19 cellular contexts compared by ENCODE assay signal in the genomic region with DNA sequence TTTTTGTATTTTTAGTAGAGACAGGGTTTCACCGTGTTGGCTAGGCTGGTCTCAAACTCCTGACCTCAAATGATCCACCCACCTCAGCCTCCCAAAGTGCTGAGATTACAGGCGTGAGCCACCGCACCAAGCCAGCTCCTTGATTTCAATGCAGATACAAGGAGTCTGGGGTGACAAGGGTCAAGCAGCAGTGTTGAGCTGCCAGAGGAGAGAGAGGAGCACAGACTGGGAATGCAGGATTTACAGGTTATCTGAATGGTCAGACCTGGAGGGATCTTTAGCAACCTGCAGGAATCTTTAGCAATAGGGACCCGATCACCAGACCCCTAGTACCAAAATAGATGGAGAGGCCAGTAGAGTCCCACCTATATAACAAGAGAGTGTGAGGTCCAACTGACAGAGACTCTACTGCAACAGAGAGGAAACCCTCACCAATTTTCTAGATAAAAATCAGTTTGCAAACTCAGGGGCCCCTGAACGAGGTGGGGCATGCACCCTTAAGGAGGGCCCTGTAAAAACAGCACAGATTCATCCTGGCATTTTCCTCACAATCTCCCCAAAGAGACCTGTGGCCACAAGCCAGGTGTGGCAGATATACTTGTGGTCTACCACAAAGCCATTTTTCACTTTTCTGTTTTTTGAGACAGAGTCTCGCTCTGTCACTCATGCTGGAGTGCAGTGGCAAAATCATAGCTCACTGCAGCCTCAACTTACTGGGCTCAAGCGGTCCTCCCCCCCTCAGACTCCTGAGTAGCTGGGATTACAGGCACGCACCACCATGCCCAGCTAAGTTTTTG. TPM values are rescaled to one million over a fixed set of nuclear protein-coding genes. Genes with fewer than 3 reads are reported as not detected.
DNase-seq lines count a peak whose midpoint lies in the region; ATAC-seq and TF ChIP-seq lines count a peak whose summit lies in the region.
"Had no signal": no experiment of that assay in that cellular context is flagged by ENCODE, and none has a peak within 500 bp of the region (broad histone marks: within the 10 kb centered on the region; RNA-seq: fewer than 3 reads in every experiment).

No MANE protein-coding gene starts in this region.

- H3K79me2 ChIP-seq in KMS-11 (ENCODE audit: insufficient read depth, low read depth) = no peaks in the 10 kb centered on the region
- no peaks in the 10 kb centered on the region for H3K79me2 ChIP-seq in trophoblast cell (ENCODE audit: control insufficient read depth, insufficient read depth, low read length, poor library complexity)

- H3K9me3 ChIP-seq in trophoblast cell (ENCODE audit: insufficient read depth, low read depth, low read length) (no peaks in the 10 kb centered on the region), gastroesophageal sphincter (no peaks in the 10 kb centered on the region), neuronal stem cell (replicated peaks in 1 of 2; ENCODE audit: control insufficient read depth in 2 of 2, insufficient read depth in 1 of 2, low read depth in 1 of 2, low read length in 2 of 2) (no peaks in the 10 kb centered on the region), stomach (no peaks in the 10 kb centered on the region)
- H3K9me3 ChIP-seq: adrenal gland, vagina had no signal

- H4K91ac ChIP-seq in trophoblast cell (ENCODE audit: low read depth, low read length) = no peak overlapping the region
- H4K91ac ChIP-seq in neuronal stem cell (ENCODE audit: low read depth, low read length, poor library complexity) = no peak overlapping the region

- no peak for TF ChIP-seq CTCF in KMS-11 (conservative IDR thresholded peaks at IDR 0.05; ENCODE audit: low read depth, low read length)
- no peak for TF ChIP-seq CTCF in gastroesophageal sphincter (IDR thresholded peaks at IDR 0.05)
- no peak for TF ChIP-seq CTCF in stomach (IDR thresholded peaks at IDR 0.05)

- no peak for DNase-seq in activated T-cell treated with anti-CD3 and anti-CD28 coated beads, Interleukin-2, amount 50 U/mL, for 24 hours
- no peak for DNase-seq in activated T-cell treated with anti-CD3 and anti-CD28 coated beads, Interleukin-2, amount 50 U/mL, for 1 hour
- no peak for DNase-seq in activated naive CD4-positive, alpha-beta T cell treated with anti-CD3 and anti-CD28 coated beads, Interleukin-2, amount 50 U/mL, for 72 hours (ENCODE audit: low spot score in 2 of 2)
- DNase-seq in trophoblast cell (peak; percentile 79 to 86), neuronal stem cell (ENCODE audit: low spot score) (no peak), stomach (no peak)
- DNase-seq: adrenal gland, Calu3, endodermal cell, GF-D8, left ventricle myocardium superior, naive B cell, NCI-H1092 treated with DMSO at 0.1 percent for 48 hours, SHP77 treated with DMSO at 0.1 percent for 48 hours, T1000 had no signal

- H2BK12ac ChIP-seq in trophoblast cell (ENCODE audit: low read length) (no peak overlapping the region), neuronal stem cell (ENCODE audit: low read length) (no peak overlapping the region)

- H4K12ac ChIP-seq in trophoblast cell (ENCODE audit: low read depth, low read length) = no peak overlapping the region

- TF ChIP-seq EP300 in gastroesophageal sphincter (IDR thresholded peaks at IDR 0.05) = no peak
- TF ChIP-seq EP300 in stomach (IDR thresholded peaks at IDR 0.05) = no peak

- no peak overlapping the region for H4K8ac ChIP-seq in trophoblast cell (ENCODE audit: low read depth, low read length)
- no peak overlapping the region for H4K8ac ChIP-seq in neuronal stem cell (ENCODE audit: low read depth, low read length)

- H2BK15ac ChIP-seq in neuronal stem cell (ENCODE audit: low read length) = no peak overlapping the region

- peak overlapping the region; percentile 22 for H3K27ac Mint-ChIP-seq in activated T-cell treated with anti-CD3 and anti-CD28 coated beads, Interleukin-2, amount 50 U/mL, for 24 hours
- H3K27ac Mint-ChIP-seq in activated naive CD4-positive, alpha-beta T cell treated with anti-CD3 and anti-CD28 coated beads, Interleukin-2, amount 50 U/mL, for 72 hours = no peak overlapping the region
- H3K27ac Mint-ChIP-seq: endodermal cell, IgD-negative memory B cell had no signal

- H2AFZ ChIP-seq in KMS-11 (ENCODE audit: low read depth) = no peak overlapping the region
- no peak overlapping the region for H2AFZ ChIP-seq in trophoblast cell (ENCODE audit: insufficient read depth, low read length, poor library complexity)
- H2AFZ ChIP-seq in neuronal stem cell (ENCODE audit: low read length) = no peak overlapping the region

- no CpG with 5 or more reads among the region's 8 CpGs for WGBS in trophoblast cell (ENCODE audit: extremely low coverage, insufficient coverage, insufficient read length)
- WGBS in gastroesophageal sphincter (ENCODE audit: low coverage in 1 of 2), 2 donors = 77 to 89% methylated on average over 3 of the region's 8 CpGs
- no CpG with 5 or more reads among the region's 8 CpGs for WGBS in neuronal stem cell (ENCODE audit: extremely low coverage in 2 of 2, insufficient read length in 2 of 2, insufficient replicate concordance in 1 of 2), 2 donors
- WGBS in stomach, 5 donors = 74 to 85% (median 77%) methylated on average over 8 of the region's 8 CpGs

- H3K14ac ChIP-seq in trophoblast cell (ENCODE audit: low read length) (no peak overlapping the region), neuronal stem cell (ENCODE audit: low read length) (no peak overlapping the region)

- no peak overlapping the region for H3K27ac ChIP-seq in KMS-11
- H3K27ac ChIP-seq in trophoblast cell (ENCODE audit: low read depth, low read length) = no peak overlapping the region
- H3K27ac ChIP-seq in gastroesophageal sphincter = no peak overlapping the region
- no peak overlapping the region for H3K27ac ChIP-seq in neuronal stem cell (replicated peaks; ENCODE audit: low read length)
- no peak overlapping the region for H3K27ac ChIP-seq in stomach
- H3K27ac ChIP-seq: adrenal gland, vagina had no signal

- no peaks in the 10 kb centered on the region for H3K9me3 Mint-ChIP-seq in activated T-cell treated with anti-CD3 and anti-CD28 coated beads, Interleukin-2, amount 50 U/mL, for 24 hours
- no peaks in the 10 kb centered on the region for H3K9me3 Mint-ChIP-seq in activated naive CD4-positive, alpha-beta T cell treated with anti-CD3 and anti-CD28 coated beads, Interleukin-2, amount 50 U/mL, for 72 hours
- H3K9me3 Mint-ChIP-seq: endodermal cell, IgD-negative memory B cell, naive B cell had no signal

- H3K4ac ChIP-seq in trophoblast cell (ENCODE audit: low read depth, low read length) = no peak overlapping the region
- H3K4ac ChIP-seq in neuronal stem cell (ENCODE audit: low read length) = no peak overlapping the region

- no peaks in the 10 kb centered on the region for H3K27me3 Mint-ChIP-seq in activated T-cell treated with anti-CD3 and anti-CD28 coated beads, Interleukin-2, amount 50 U/mL, for 24 hours

- H3K23ac ChIP-seq in trophoblast cell (ENCODE audit: low read length) = no peak overlapping the region
- no peak overlapping the region for H3K23ac ChIP-seq in neuronal stem cell (ENCODE audit: low read depth, low read length, poor library complexity)

- H4K20me1 ChIP-seq in KMS-11 (ENCODE audit: insufficient read depth) = no peaks in the 10 kb centered on the region

- H3K4me1 ChIP-seq in KMS-11 (ENCODE audit: low read depth, poor library complexity, severe bottlenecking) (peaks cover 24% of the 10 kb centered on the region), trophoblast cell (ENCODE audit: control insufficient read depth in 1 of 2, insufficient read depth in 2 of 2, low read length in 2 of 2) (no peaks in the 10 kb centered on the region), gastroesophageal sphincter (no peaks in the 10 kb centered on the region), neuronal stem cell (ENCODE audit: control insufficient read depth in 2 of 2, insufficient read depth in 1 of 2, low read depth in 1 of 2, low read length in 2 of 2) (no peaks in the 10 kb centered on the region), stomach (no peaks in the 10 kb centered on the region)
- H3K4me1 ChIP-seq: adrenal gland, vagina had no signal

- no peak for TF ChIP-seq POLR2A in gastroesophageal sphincter (IDR thresholded peaks at IDR 0.05)
- TF ChIP-seq POLR2A in stomach (IDR thresholded peaks at IDR 0.05) = no peak

- peaks cover 60% of the 10 kb centered on the region for H3K4me1 Mint-ChIP-seq in activated T-cell treated with anti-CD3 and anti-CD28 coated beads, Interleukin-2, amount 50 U/mL, for 24 hours (ENCODE audit: low read depth)

- H2BK5ac ChIP-seq in trophoblast cell (ENCODE audit: low read depth, low read length, poor library complexity) (no peak overlapping the region), neuronal stem cell (ENCODE audit: low read length) (no peak overlapping the region)

- H3K18ac ChIP-seq in trophoblast cell (ENCODE audit: low read length) = no peak overlapping the region
- no peak overlapping the region for H3K18ac ChIP-seq in neuronal stem cell (ENCODE audit: low read length)

- H2BK120ac ChIP-seq in trophoblast cell (ENCODE audit: insufficient read depth, low read length, poor library complexity) (no peak overlapping the region), neuronal stem cell (ENCODE audit: low read depth, low read length) (no peak overlapping the region)

- H3K27me3 ChIP-seq in KMS-11 (ENCODE audit: insufficient read depth, low read depth) = no peaks in the 10 kb centered on the region; the same call in 1 of the 2 replicates
- H3K27me3 ChIP-seq in trophoblast cell (ENCODE audit: insufficient read depth, low read length) = no peaks in the 10 kb centered on the region
- H3K27me3 ChIP-seq in gastroesophageal sphincter = no peaks in the 10 kb centered on the region
- no peaks in the 10 kb centered on the region for H3K27me3 ChIP-seq in neuronal stem cell (ENCODE audit: control insufficient read depth in 3 of 3, insufficient read depth in 3 of 3, low read depth in 1 of 3, low read length in 3 of 3)
- H3K27me3 ChIP-seq in stomach = no peaks in the 10 kb centered on the region
- H3K27me3 ChIP-seq: adrenal gland, vagina had no signal

- H3K79me1 ChIP-seq in trophoblast cell (ENCODE audit: low read length) (no peaks in the 10 kb centered on the region), neuronal stem cell (ENCODE audit: low read depth, low read length) (no peaks in the 10 kb centered on the region)

- H2AK5ac ChIP-seq in trophoblast cell (ENCODE audit: low read length) (no peak overlapping the region), neuronal stem cell (ENCODE audit: low read depth, low read length) (no peak overlapping the region)

- no peak overlapping the region for H3K4me3 Mint-ChIP-seq in activated T-cell treated with anti-CD3 and anti-CD28 coated beads, Interleukin-2, amount 50 U/mL, for 24 hours
- H3K4me3 Mint-ChIP-seq: endodermal cell, IgD-negative memory B cell, naive B cell had no signal

- peak; percentile 49 to 74 for ATAC-seq in activated naive CD4-positive, alpha-beta T cell treated with anti-CD3 and anti-CD28 coated beads, Interleukin-2, amount 50 U/mL, for 72 hours
- ATAC-seq in gastroesophageal sphincter = no peak
- ATAC-seq: left ventricle myocardium superior had no signal

- H3K4me2 ChIP-seq in KMS-11 (peak overlapping the region; percentile 48; the same call in 1 of the 2 replicates), trophoblast cell (ENCODE audit: low read length) (no peak overlapping the region), neuronal stem cell (ENCODE audit: insufficient read depth, low read length, poor library complexity, severe bottlenecking) (no peak overlapping the region)

- intact Hi-C loops in stomach (cut with DNase I; ENCODE audit: low total_unique reads) = no loop called here

- H3K4me3 ChIP-seq in KMS-11 (IDR thresholded peaks at IDR 0.05; ENCODE audit: insufficient read depth, low read depth, low read length) (no peak overlapping the region), trophoblast cell (ENCODE audit: low read depth, low read length) (no peak overlapping the region), gastroesophageal sphincter (no peak overlapping the region), neuronal stem cell (ENCODE audit: low read length in 2 of 2) (no peak overlapping the region), stomach (no peak overlapping the region)
- H3K4me3 ChIP-seq: adrenal gland, vagina had no signal

- H3K36me3 Mint-ChIP-seq in activated T-cell treated with anti-CD3 and anti-CD28 coated beads, Interleukin-2, amount 50 U/mL, for 24 hours (ENCODE audit: low read depth) = no peaks in the 10 kb centered on the region
- no peaks in the 10 kb centered on the region for H3K36me3 Mint-ChIP-seq in activated naive CD4-positive, alpha-beta T cell treated with anti-CD3 and anti-CD28 coated beads, Interleukin-2, amount 50 U/mL, for 72 hours
- H3K36me3 Mint-ChIP-seq: naive B cell had no signal

- H3K9ac ChIP-seq in KMS-11 (no peak overlapping the region), trophoblast cell (ENCODE audit: low read length) (no peak overlapping the region), neuronal stem cell (ENCODE audit: low read depth, low read length, poor library complexity) (no peak overlapping the region)

- H3K36me3 ChIP-seq in KMS-11 (ENCODE audit: insufficient read depth) = no peaks in the 10 kb centered on the region
- peaks cover 6 to 10% of the 10 kb centered on the region in 2 experiments for H3K36me3 ChIP-seq in trophoblast cell (ENCODE audit: control insufficient read depth in 1 of 2, insufficient read depth in 2 of 2, low read length in 2 of 2)
- H3K36me3 ChIP-seq in gastroesophageal sphincter = peaks cover 0 to 10% of the 10 kb centered on the region in 2 donors
- peaks cover 0 to 7% of the 10 kb centered on the region in 2 donors for H3K36me3 ChIP-seq in neuronal stem cell (replicated peaks in 1 of 2; ENCODE audit: control insufficient read depth in 2 of 2, insufficient read depth in 2 of 2, low read length in 2 of 2)
- H3K36me3 ChIP-seq in stomach = peaks cover 0 to 8% (median 3%) of the 10 kb centered on the region in 4 donors
- H3K36me3 ChIP-seq: adrenal gland, vagina had no signal

RNA-seq across cellular contexts. Expression of a gene that starts 10.7 kb away (rescaled TPM):
- total RNA-seq in activated naive CD4-positive, alpha-beta T cell treated with anti-CD3 and anti-CD28 coated beads, Interleukin-2, amount 50 U/mL, for 72 hours = 10 to 100 TPM; 64.0 to 75.3 TPM
- polyA plus RNA-seq in trophoblast cell (2013) = 314 and 318 TPM in 2 replicates
- 100 to 1,000 TPM in 3 of 4 donors, 10 to 100 TPM in 1; 98.2 to 191 (median 122) TPM for total RNA-seq in gastroesophageal sphincter
- polyA plus RNA-seq in neuronal stem cell (2013, experiment 1 of 2) = 179 TPM
- 192 TPM for polyA plus RNA-seq in neuronal stem cell (2013, experiment 2 of 2)
- total RNA-seq in stomach = 100 to 1,000 TPM in 1 of 5 donors, 10 to 100 TPM in 4; 43.4 to 182 (median 51.8) TPM
- 100 to 1,000 TPM in 1 of 3 donors, 10 to 100 TPM in 2; 57.5 to 116 (median 58.7) TPM for polyA plus RNA-seq in stomach

RNA-seq across cellular contexts. Expression of a gene that starts 42.0 kb away (rescaled TPM):
- total RNA-seq in activated naive CD4-positive, alpha-beta T cell treated with anti-CD3 and anti-CD28 coated beads, Interleukin-2, amount 50 U/mL, for 72 hours = 100 to 1,000 TPM in 1 of 2 donors, 1 to 10 TPM in 1; 6.3 to 139 TPM
- polyA plus RNA-seq in trophoblast cell (2013) = 18.7 TPM in 2 replicates
- total RNA-seq in gastroesophageal sphincter = 1 to 10 TPM; 1.8 to 2.9 (median 2.4) TPM
- polyA plus RNA-seq in neuronal stem cell (2013, experiment 1 of 2) = 9.2 TPM
- polyA plus RNA-seq in neuronal stem cell (2013, experiment 2 of 2) = 8.9 TPM
- 1 to 10 TPM in 4 of 5 donors, not detected in 1; 1.0 to 9.6 (median 3.0) TPM for total RNA-seq in stomach
- 1 to 10 TPM in 2 of 3 donors, under 1 TPM in 1; 0.61 to 3.2 (median 1.5) TPM for polyA plus RNA-seq in stomach

RNA-seq across cellular contexts. Expression of a gene that starts 49.0 kb away (rescaled TPM):
- total RNA-seq in activated naive CD4-positive, alpha-beta T cell treated with anti-CD3 and anti-CD28 coated beads, Interleukin-2, amount 50 U/mL, for 72 hours = under 1 TPM in 1 of 2 donors, not detected in 1; 0.21 TPM
- 1.4 and 1.7 TPM in 2 replicates for polyA plus RNA-seq in trophoblast cell (2013)
- under 1 TPM in 1 of 4 donors, not detected in 3; 0.19 TPM for total RNA-seq in gastroesophageal sphincter
- 0.13 TPM for polyA plus RNA-seq in neuronal stem cell (2013, experiment 1 of 2)
- polyA plus RNA-seq in neuronal stem cell (2013, experiment 2 of 2) = 0.10 TPM
- under 1 TPM in 2 of 5 donors, not detected in 3; 0.37 to 0.58 TPM for total RNA-seq in stomach
- polyA plus RNA-seq in stomach = 1 to 10 TPM in 1 of 3 donors, under 1 TPM in 1, not detected in 1; 0.31 to 3.3 TPM
- total RNA-seq: endodermal cell had no signal
- polyA plus RNA-seq: IgD-negative memory B cell had no signal

Comparison
In these comparisons a context has a peak if more than half of its experiments do, and no peak if none do; other contexts are left out.
1. DNase-seq: peak in trophoblast cell (2 of 2); none in activated T-cell treated with anti-CD3 and anti-CD28 coated beads, Interleukin-2, amount 50 U/mL, for 24 hours (single experiment), activated T-cell treated with anti-CD3 and anti-CD28 coated beads, Interleukin-2, amount 50 U/mL, for 1 hour (single experiment), activated naive CD4-positive, alpha-beta T cell treated with anti-CD3 and anti-CD28 coated beads, Interleukin-2, amount 50 U/mL, for 72 hours (0 of 2), neuronal stem cell (single experiment) and stomach (single experiment).